ENCODE assay signal across 12 cellular contexts in genomic region chr11:44774131-44774530, GRCh38. TPM values are rescaled to one million over a fixed set of nuclear protein-coding genes. Genes with fewer than 3 reads are reported as not detected.
A peak's percentile ranks its signal among the peaks of the same experiment; 100 is the strongest.
DNase-seq lines count a peak whose midpoint lies in the region; FAIRE-seq and TF ChIP-seq lines count a peak whose summit lies in the region.
"Had no signal": no experiment of that assay in that cellular context is flagged by ENCODE, and none has a peak within 500 bp of the region (broad histone marks: within the 10 kb centered on the region; RNA-seq: fewer than 3 reads in every experiment).

No MANE protein-coding gene starts in this region.

- H3K27me3 ChIP-seq in endothelial cell of umbilical vein (ENCODE audit: control insufficient read depth in 2 of 2, insufficient read depth in 2 of 2, low read length in 2 of 2): no peaks in the 10 kb centered on the region
- H3K27me3 ChIP-seq in mesendoderm (ENCODE audit: insufficient read depth, low read length, poor library complexity): no peaks in the 10 kb centered on the region
- H3K27me3 ChIP-seq in uterus: no peaks in the 10 kb centered on the region
- H3K27me3 ChIP-seq: Peyer's patch had no signal

- no peaks in the 10 kb centered on the region for H3K36me3 ChIP-seq in endothelial cell of umbilical vein (ENCODE audit: control insufficient read depth in 2 of 2, extremely low read depth in 1 of 2, insufficient read depth in 2 of 2, low read length in 2 of 2)
- H3K36me3 ChIP-seq in mesendoderm (ENCODE audit: control insufficient read depth, insufficient read depth, low read length): no peaks in the 10 kb centered on the region
- no peaks in the 10 kb centered on the region for H3K36me3 ChIP-seq in uterus
- H3K36me3 ChIP-seq: Peyer's patch had no signal

- no peak overlapping the region for H2BK15ac ChIP-seq in mesendoderm (replicated peaks; ENCODE audit: low read depth)

- TF ChIP-seq POLR2A in NB4 (IDR thresholded peaks at IDR 0.05; ENCODE audit: extremely low read depth, insufficient read length): no peak
- no peak for TF ChIP-seq POLR2A in endothelial cell of umbilical vein (IDR thresholded peaks at IDR 0.05; ENCODE audit: low read depth, low read length)
- TF ChIP-seq POLR2A in uterus (IDR thresholded peaks at IDR 0.05): no peak

- no peak overlapping the region for H4K5ac ChIP-seq in mesendoderm (ENCODE audit: low read length)

- no peaks in the 10 kb centered on the region for H3K9me1 ChIP-seq in endothelial cell of umbilical vein (replicated peaks; ENCODE audit: control insufficient read depth, extremely low read depth, insufficient read depth, low read length)

- no peak for FAIRE-seq in endothelial cell of umbilical vein (lab: Jason Lieb, UNC)

- no peak overlapping the region for H2AK5ac ChIP-seq in mesendoderm (ENCODE audit: low read length)

- no peak overlapping the region for H3K4ac ChIP-seq in mesendoderm (ENCODE audit: low read depth, low read length)

- dilution Hi-C loops in endothelial cell of umbilical vein (cut with MboI; ENCODE audit: extremely low pct_ligation_motif_present, low sequenced_read_pairs): no loop called here

- H3K79me2 ChIP-seq in endothelial cell of umbilical vein (ENCODE audit: control insufficient read depth, insufficient read depth, low read length) (no peaks in the 10 kb centered on the region), mesendoderm (ENCODE audit: control insufficient read depth, insufficient read depth, low read length) (no peaks in the 10 kb centered on the region)

- POLR2A ChIA-PET in endothelial cell of umbilical vein (lab: Charles Lee): interaction anchor here (1.5 kb wide), 1 partner anchor 13 kb away, joined by 4 read pairs; no protein-coding TSS in a partner anchor

- H3K9ac ChIP-seq in endothelial cell of umbilical vein (replicated peaks; ENCODE audit: extremely low read depth, insufficient read depth, low read length) (no peak overlapping the region), mesendoderm (ENCODE audit: low read length) (no peak overlapping the region)

- no peak overlapping the region for H3K18ac ChIP-seq in mesendoderm (ENCODE audit: low read length)

- H3K4me1 ChIP-seq in endothelial cell of umbilical vein (ENCODE audit: control insufficient read depth, extremely low read depth, insufficient read depth, low read length): peaks cover 21% of the 10 kb centered on the region
- H3K4me1 ChIP-seq in mesendoderm (ENCODE audit: control insufficient read depth, low read depth, low read length): peaks cover 6% of the 10 kb centered on the region
- peaks cover 0 to 12% of the 10 kb centered on the region in 2 donors for H3K4me1 ChIP-seq in uterus

- no peak overlapping the region for H2BK5ac ChIP-seq in mesendoderm (ENCODE audit: low read length)

- H3K9me3 ChIP-seq in endothelial cell of umbilical vein (replicated peaks; ENCODE audit: control insufficient read depth, insufficient read depth, low read length) (no peaks in the 10 kb centered on the region), uterus (no peaks in the 10 kb centered on the region)
- H3K9me3 ChIP-seq: Peyer's patch had no signal

- intact Hi-C loops in endothelial cell of umbilical vein (cut with micrococcal nuclease) (loop anchor here (1.0 to 2.0 kb wide), 3 partner anchors 46 to 209 kb away; partner anchors contain the start of gene CD82), uterus (cut with DNase I; ENCODE audit: low total_unique reads) (no loop called here)

- H3K23ac ChIP-seq in mesendoderm (ENCODE audit: low read length): no peak overlapping the region

- DNase-seq in NB4 (ENCODE audit: low read depth) (peak; percentile 52), endothelial cell of umbilical vein (ENCODE audit: low read depth, low spot score) (peak; percentile 39), mesendoderm (peak; percentile 78), uterus (peak; percentile 45 to 46), cerebellar nuclear complex (lab: John Stamatoyannopoulos, UW) (no peak), NCI-H2227 (lab: John Stamatoyannopoulos, UW; ENCODE audit: unreplicated experiment) (no peak), T-helper 2 cell (no peak)
- DNase-seq: DMS53; HFFc6; NCI-H2081; stimulated activated naive CD4-positive, alpha-beta T cell had no signal

- H4K8ac ChIP-seq in mesendoderm (ENCODE audit: low read depth, low read length): no peak overlapping the region

- H3K4me3 ChIP-seq in NB4 (ENCODE audit: low read depth, low read length): no peak overlapping the region
- H3K4me3 ChIP-seq in endothelial cell of umbilical vein (replicated peaks in 1 of 3; ENCODE audit: insufficient read depth in 1 of 3, low read depth in 1 of 3, low read length in 3 of 3): no peak overlapping the region
- no peak overlapping the region for H3K4me3 ChIP-seq in mesendoderm (ENCODE audit: low read length)
- H3K4me3 ChIP-seq in uterus: no peak overlapping the region
- H3K4me3 ChIP-seq: Peyer's patch had no signal

- H4K20me1 ChIP-seq in endothelial cell of umbilical vein (replicated peaks; ENCODE audit: control insufficient read depth, extremely low read depth, insufficient read depth, low read length): no peaks in the 10 kb centered on the region

- H3K4me2 ChIP-seq in endothelial cell of umbilical vein (ENCODE audit: insufficient read depth, low read length) (peak overlapping the region; percentile 25), mesendoderm (ENCODE audit: low read length) (no peak overlapping the region)

- TF ChIP-seq CTCF in NB4 (IDR thresholded peaks at IDR 0.05; ENCODE audit: low read depth, low read length): no peak
- TF ChIP-seq CTCF in endothelial cell of umbilical vein (IDR thresholded peaks at IDR 0.05; ENCODE audit: extremely low read depth in 1 of 2, insufficient read depth in 1 of 2, low read depth in 1 of 2, low read length in 2 of 2): no peak
- TF ChIP-seq CTCF in uterus (IDR thresholded peaks at IDR 0.05): no peak

- WGBS in mesendoderm (ENCODE audit: extremely low coverage, insufficient coverage, low lambda C conversion rate): no CpG with 5 or more reads among the region's 1 CpG

- CTCF ChIA-PET in endothelial cell of umbilical vein (lab: Charles Lee): interaction anchor here (0.7 to 5.0 kb wide), 28 partner anchors 8 to 167 kb away, joined by 3 to 34 read pairs (median 6); no protein-coding TSS in a partner anchor

- H3K27ac ChIP-seq in endothelial cell of umbilical vein (ENCODE audit: insufficient read depth, low read depth, low read length) (peak overlapping the region; percentile 58), mesendoderm (ENCODE audit: low read depth, low read length) (no peak overlapping the region), uterus (peak overlapping the region; percentile 73 to 75)

- no peaks in the 10 kb centered on the region for H3K79me1 ChIP-seq in mesendoderm (ENCODE audit: low read length)

- H2BK120ac ChIP-seq in mesendoderm (ENCODE audit: low read depth, low read length): no peak overlapping the region

- BruUV-seq in endothelial cell of umbilical vein (replicated peaks; lab: Mats Ljungman, UMichigan): no TSS peak

- H2AFZ ChIP-seq in endothelial cell of umbilical vein (ENCODE audit: low read depth, low read length): no peak overlapping the region

- H3K56ac ChIP-seq in mesendoderm (ENCODE audit: low read length): no peak overlapping the region

TF ChIP-seq in endothelial cell of umbilical vein, 7 proteins besides CTCF, POLR2A, EP300 and RAD21:
- TF ChIP-seq POLR2AphosphoS5 (IDR thresholded peaks at IDR 0.05; ENCODE audit: insufficient read depth, low read depth, low read length): no peak

RNA-seq across cellular contexts. Expression of gene TSPAN18, which starts 47.4 kb away (rescaled TPM):
- total RNA-seq in endothelial cell of umbilical vein (65.3 and 118 TPM in 2 replicates), uterus (100 to 1,000 TPM in 1 of 4 donors, 10 to 100 TPM in 1, 1 to 10 TPM in 2; 1.2 to 117 (median 20.1) TPM)
- polyA plus RNA-seq in endothelial cell of umbilical vein: 32.0 and 32.2 TPM in 2 replicates
- polyA plus RNA-seq in endothelial cell of umbilical vein (2011; cell fraction: cytosol; rRNA removed): 33.8 and 34.6 TPM in 2 replicates
- 35.4 and 41.3 TPM in 2 replicates for polyA plus RNA-seq in endothelial cell of umbilical vein (2011; cell fraction: nucleus; rRNA removed)
- 47.4 and 77.2 TPM in 2 replicates for polyA plus RNA-seq in endothelial cell of umbilical vein (2012)
- polyA minus RNA-seq in endothelial cell of umbilical vein: 36.1 and 38.9 TPM in 2 replicates
- not detected for polyA minus RNA-seq in endothelial cell of umbilical vein (2011; cell fraction: cytosol; rRNA and poly(A)+ RNA removed)
- 37.1 and 37.9 TPM in 2 replicates for polyA minus RNA-seq in endothelial cell of umbilical vein (2011; cell fraction: nucleus; rRNA and poly(A)+ RNA removed)
- polyA plus RNA-seq in mesendoderm (2013, experiment 1 of 2): 10.5 TPM
- polyA plus RNA-seq in mesendoderm (2013, experiment 2 of 2): 10.5 TPM

Comparison
In these comparisons a context has a peak if more than half of its experiments do, and no peak if none do; other contexts are left out.
1. DNase-seq: peak in NB4 (single experiment), endothelial cell of umbilical vein (single experiment), mesendoderm (single experiment) and uterus (2 of 2); none in cerebellar nuclear complex (0 of 2), NCI-H2227 (single experiment) and T-helper 2 cell (0 of 5).